ENCODE assay signal across 29 cellular contexts in the genomic region with DNA sequence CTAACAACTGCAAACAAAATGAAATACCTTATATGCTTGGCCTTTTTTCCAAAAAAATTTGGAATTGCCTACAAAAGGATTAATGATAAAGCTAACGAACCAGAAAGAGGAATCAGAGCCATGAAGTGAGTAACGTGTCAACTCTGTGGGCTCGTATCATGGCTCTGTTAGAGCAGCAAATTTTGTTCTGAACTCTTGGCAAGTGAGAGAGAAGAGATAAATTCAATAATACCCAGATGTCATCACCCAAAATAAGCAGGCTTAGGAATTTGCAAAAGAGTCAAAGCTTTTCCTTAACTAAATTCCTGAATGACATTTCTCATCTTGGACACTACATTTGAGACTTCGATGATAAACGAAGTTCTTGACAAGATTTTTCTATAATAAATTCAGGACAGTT. TPM values are rescaled to one million over a fixed set of nuclear protein-coding genes. Genes with fewer than 3 reads are reported as not detected.
"Had no signal": no experiment of that assay in that cellular context is flagged by ENCODE, and none has a peak within 500 bp of the region (broad histone marks: within the 10 kb centered on the region; RNA-seq: fewer than 3 reads in every experiment).

No MANE protein-coding gene starts in this region.

- H3K4me3 ChIP-seq: coronary artery, dorsolateral prefrontal cortex, esophagus muscularis mucosa, gastrocnemius medialis, heart right ventricle, left lung, lower lobe of right lung, mucosa of descending colon had no signal

- H3K27ac Mint-ChIP-seq: mesothelial cell of epicardium, naive B cell had no signal

- H3K36me3 ChIP-seq: esophagus muscularis mucosa, gastrocnemius medialis, heart right ventricle, left lung, lower lobe of right lung had no signal

- DNase-seq: dermis blood vessel endothelial cell; dorsolateral prefrontal cortex; effector CD4-positive, alpha-beta T cell; effector memory CD4-positive, alpha-beta T cell; foreskin keratinocyte; gastrocnemius medialis; glutamatergic neuron; head of caudate nucleus; heart right ventricle; hippocampal formation; left cardiac atrium; left lung; left ventricle myocardium superior; lower lobe of right lung; mesenchymal stem cell; mucosa of descending colon; naive B cell had no signal

- H3K4me1 ChIP-seq: gastrocnemius medialis, left lung, lower lobe of right lung had no signal

- H3K27ac ChIP-seq: coronary artery, dorsolateral prefrontal cortex, esophagus muscularis mucosa, foreskin keratinocyte, gastrocnemius medialis, heart right ventricle, left lung, lower lobe of right lung had no signal

- H3K4me1 Mint-ChIP-seq: mesothelial cell of epicardium, naive B cell had no signal

- H3K9me3 ChIP-seq: esophagus muscularis mucosa, gastrocnemius medialis, heart right ventricle, left lung, lower lobe of right lung, mucosa of descending colon had no signal

- H3K4me3 Mint-ChIP-seq: mesothelial cell of epicardium, naive B cell had no signal

- FAIRE-seq: colon, endothelial cell of umbilical vein, islet of Langerhans, keratinocyte had no signal

- H3K27me3 ChIP-seq: dorsolateral prefrontal cortex, esophagus muscularis mucosa, foreskin keratinocyte, gastrocnemius medialis, heart right ventricle, left lung had no signal

- H3K36me3 Mint-ChIP-seq: mesothelial cell of epicardium, naive B cell had no signal

RNA-seq across cellular contexts. Expression of a gene that starts 4.4 kb away (rescaled TPM):
- total RNA-seq: dermis blood vessel endothelial cell, endothelial cell of umbilical vein, epithelial cell of proximal tubule, fibroblast of lung, foreskin keratinocyte, gastrocnemius medialis, glomerular endothelial cell, kidney epithelial cell, left ventricle myocardium superior, mesothelial cell of epicardium, myocyte had no signal
